8 cellular contexts compared by ENCODE assay signal in the genomic region with DNA sequence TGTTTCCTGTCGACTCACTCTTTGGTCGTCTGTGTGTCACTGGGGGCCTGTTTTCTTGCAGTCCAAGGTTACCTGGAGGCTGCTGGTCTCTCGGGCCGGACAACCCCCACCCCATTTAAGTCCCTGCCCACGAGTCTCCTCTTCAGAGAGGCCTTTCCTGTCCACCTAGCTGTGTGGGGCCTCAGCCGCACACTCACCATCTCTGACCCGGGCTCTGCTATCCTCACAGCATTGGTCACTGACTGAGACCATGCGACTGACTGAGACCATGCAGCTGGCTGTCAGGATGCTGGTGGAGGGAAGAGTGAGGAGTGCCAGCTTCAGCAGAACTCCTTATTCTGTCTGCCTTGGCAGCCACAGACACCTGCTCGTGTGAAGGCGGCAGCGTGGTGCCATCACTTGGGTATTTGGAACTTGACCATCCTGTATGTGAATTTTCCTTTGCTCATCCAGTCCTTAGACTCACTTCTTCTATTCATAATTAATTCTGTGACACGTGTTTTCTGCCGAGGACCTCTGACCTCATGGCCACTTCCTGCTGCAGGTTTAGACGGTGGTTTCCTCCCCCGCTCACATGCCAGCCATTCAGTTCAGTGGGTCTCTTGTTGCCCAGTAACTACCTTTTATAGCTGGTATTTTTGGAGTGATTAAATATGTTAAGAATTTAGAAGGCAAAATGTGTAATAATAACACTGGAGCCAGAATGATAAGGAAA. TPM values are rescaled to one million over a fixed set of nuclear protein-coding genes. Genes with fewer than 3 reads are reported as not detected.
DNase-seq lines count a peak whose midpoint lies in the region; ATAC-seq and TF ChIP-seq lines count a peak whose summit lies in the region.

No MANE protein-coding gene starts in this region.

- no peak overlapping the region for H3K27ac Mint-ChIP-seq in activated naive CD4-positive, alpha-beta T cell treated with anti-CD3 and anti-CD28 coated beads for 36 hours

- no peak overlapping the region for H3K4me3 Mint-ChIP-seq in activated naive CD4-positive, alpha-beta T cell treated with anti-CD3 and anti-CD28 coated beads for 36 hours

- H3K9me3 ChIP-seq in upper lobe of right lung, result no peaks in the 10 kb centered on the region

- ATAC-seq in left cardiac atrium (peak; percentile 38 to 82), upper lobe of right lung (peak; percentile 55), GM18873 (IDR thresholded peaks at IDR 0.05; ENCODE audit: low FRiP score, unreplicated experiment) (no peak), HG03565 (IDR thresholded peaks at IDR 0.05; ENCODE audit: unreplicated experiment) (no peak)

- no peaks in the 10 kb centered on the region for H3K27me3 ChIP-seq in upper lobe of right lung

- H3K27ac ChIP-seq in upper lobe of right lung, result no peak overlapping the region

- peaks cover 11% of the 10 kb centered on the region for H3K36me3 Mint-ChIP-seq in activated naive CD4-positive, alpha-beta T cell treated with anti-CD3 and anti-CD28 coated beads for 36 hours (ENCODE audit: low read depth)

- peaks cover 18% of the 10 kb centered on the region for H3K4me1 ChIP-seq in upper lobe of right lung

- no peak overlapping the region for H3K4me3 ChIP-seq in upper lobe of right lung

- CTCF ChIA-PET in activated naive CD4-positive, alpha-beta T cell treated with anti-CD3 and anti-CD28 coated beads for 36 hours (lab: Charles Lee), result interaction anchor here (0.6 kb wide), 1 partner anchor 8 kb away, joined by 3 read pairs; no protein-coding TSS in a partner anchor

- no peaks in the 10 kb centered on the region for H3K36me3 ChIP-seq in upper lobe of right lung

- no peaks in the 10 kb centered on the region for H3K27me3 Mint-ChIP-seq in activated naive CD4-positive, alpha-beta T cell treated with anti-CD3 and anti-CD28 coated beads for 36 hours (ENCODE audit: low read depth)

- intact Hi-C loops in activated naive CD4-positive, alpha-beta T cell treated with anti-CD3 and anti-CD28 coated beads for 36 hours (cut with micrococcal nuclease), result no loop called here
- intact Hi-C loops in left cardiac atrium (cut with DNase I), result loop anchor here in 1 of 2 donors (5.0 kb wide), 1 partner anchor 73 kb away; no protein-coding TSS in a partner anchor
- intact Hi-C loops in upper lobe of right lung (cut with DNase I), result no loop called here

- peaks cover 19% of the 10 kb centered on the region for H3K4me1 Mint-ChIP-seq in activated naive CD4-positive, alpha-beta T cell treated with anti-CD3 and anti-CD28 coated beads for 36 hours (ENCODE audit: low read depth)

- peak; percentile 36 for DNase-seq in activated naive CD4-positive, alpha-beta T cell treated with anti-CD3 and anti-CD28 coated beads for 36 hours
- DNase-seq in activated naive CD4-positive, alpha-beta T cell treated with anti-CD3 and anti-CD28 coated beads, Interleukin-2, amount 50 U/mL, for 16 hours, result no peak
- peak; percentile 22 to 33 for DNase-seq in activated CD4-positive, alpha-beta T cell treated with anti-CD3 and anti-CD28 coated beads, Interleukin-2, amount 50 U/mL, for 48 hours
- DNase-seq in left cardiac atrium (no peak), upper lobe of right lung (no peak), NCI-H446 treated with DMSO at 0.1 percent for 48 hours (lab: John Stamatoyannopoulos, UW) (no peak)

- no peaks in the 10 kb centered on the region for H3K9me3 Mint-ChIP-seq in activated naive CD4-positive, alpha-beta T cell treated with anti-CD3 and anti-CD28 coated beads for 36 hours

- no peak for TF ChIP-seq CTCF in upper lobe of right lung (IDR thresholded peaks at IDR 0.05)

RNA-seq across cellular contexts. Expression of gene ASB1, which starts 47.5 kb away (rescaled TPM):
- total RNA-seq in activated naive CD4-positive, alpha-beta T cell treated with anti-CD3 and anti-CD28 coated beads for 36 hours, result 10 to 100 TPM; 29.9 to 33.7 TPM
- total RNA-seq in left cardiac atrium (10 to 100 TPM; 43.2 to 51.7 TPM), upper lobe of right lung (26.6 TPM)

RNA-seq across cellular contexts. Expression of gene TRAF3IP1, which starts 58.9 kb away (rescaled TPM):
- total RNA-seq in activated naive CD4-positive, alpha-beta T cell treated with anti-CD3 and anti-CD28 coated beads for 36 hours, result 1 to 10 TPM; 3.6 to 6.1 TPM
- total RNA-seq in left cardiac atrium (10 to 100 TPM; 12.1 to 14.2 TPM), upper lobe of right lung (20.8 TPM)

Comparison
In these comparisons a context has a peak if more than half of its experiments do, and no peak if none do; other contexts are left out.
1. DNase-seq: peak in activated naive CD4-positive, alpha-beta T cell treated with anti-CD3 and anti-CD28 coated beads for 36 hours (single experiment) and activated CD4-positive, alpha-beta T cell treated with anti-CD3 and anti-CD28 coated beads, Interleukin-2, amount 50 U/mL, for 48 hours (2 of 2); none in activated naive CD4-positive, alpha-beta T cell treated with anti-CD3 and anti-CD28 coated beads, Interleukin-2, amount 50 U/mL, for 16 hours (single experiment), left cardiac atrium (single experiment), upper lobe of right lung (single experiment) and NCI-H446 treated with DMSO at 0.1 percent for 48 hours (single experiment).
2. ATAC-seq: peak in left cardiac atrium (2 of 2) and upper lobe of right lung (single experiment); none in GM18873 (single experiment) and HG03565 (single experiment).